ENCODE assay signal across 27 cellular contexts in the genomic region with DNA sequence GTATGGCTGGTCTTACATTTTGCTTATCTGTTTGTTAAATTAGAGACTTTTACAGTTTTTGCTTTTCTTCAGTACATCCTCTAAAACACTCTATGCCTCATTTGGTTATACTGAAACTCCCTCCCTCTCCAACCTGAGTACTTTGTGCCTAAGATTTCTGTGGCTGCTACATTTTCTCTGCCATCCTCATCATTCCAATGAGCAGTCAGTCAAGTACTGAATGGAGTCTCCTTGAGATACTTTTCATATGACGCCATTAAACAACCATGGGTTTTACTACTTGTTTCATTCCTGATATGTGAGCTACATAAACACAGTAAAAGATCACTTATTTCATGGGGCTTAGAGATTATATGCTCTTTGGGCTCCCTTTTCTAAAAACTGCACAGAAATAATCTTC.
"Had no signal": no experiment of that assay in that cellular context is flagged by ENCODE, and none has a peak within 500 bp of the region (broad histone marks: within the 10 kb centered on the region; RNA-seq: fewer than 3 reads in every experiment).

No MANE protein-coding gene starts in this region.

- H3K9me3 ChIP-seq: ascending aorta, breast epithelium, colonic mucosa, esophagus squamous epithelium, gastroesophageal sphincter, heart right ventricle had no signal

- H3K27ac ChIP-seq: ascending aorta, breast epithelium, cardiac muscle cell, colonic mucosa, epithelial cell of prostate, esophagus squamous epithelium, gastroesophageal sphincter, heart right ventricle had no signal

- ATAC-seq: activated CD4-positive, alpha-beta T cell treated with anti-CD3 and anti-CD28 coated beads for 36 hours; activated naive CD4-positive, alpha-beta T cell treated with anti-CD3 and anti-CD28 coated beads, Interleukin-2, amount 50 U/mL, for 72 hours; activated T-cell treated with anti-CD3 and anti-CD28 coated beads, Interleukin-2, amount 50 U/mL, for 4 hours; gastroesophageal sphincter; heart right ventricle; T-helper 17 cell had no signal

- H3K36me3 ChIP-seq: ascending aorta, breast epithelium, cardiac muscle cell, colonic mucosa, esophagus squamous epithelium, gastroesophageal sphincter, heart right ventricle had no signal

- DNase-seq: activated CD4-positive, alpha-beta memory T cell treated with anti-CD3 and anti-CD28 coated beads, Interleukin-2, amount 10 ng/mL, durations not matched to agents 7 days and 5 days; activated CD4-positive, alpha-beta T cell treated with anti-CD3 and anti-CD28 coated beads for 36 hours; activated CD4-positive, alpha-beta T cell treated with anti-CD3 and anti-CD28 coated beads, Interleukin-2, amount 10 ng/mL, durations not matched to agents 24 days and 14 days; activated CD4-positive, CD25-positive, alpha-beta regulatory T cell; activated CD4-positive, CD25-positive, alpha-beta regulatory T cell treated with anti-CD3 and anti-CD28 coated beads, Interleukin-2, amount 50 U/mL, for 72 hours; activated CD8-positive, alpha-beta memory T cell treated with anti-CD3 and anti-CD28 coated beads, Interleukin-2, amount 50 U/mL, for 48 hours; activated gamma-delta T cell; activated naive CD4-positive, alpha-beta T cell; activated naive CD4-positive, alpha-beta T cell treated with anti-CD3 and anti-CD28 coated beads, Interleukin-2, amount 10 ng/mL, durations not matched to agents 7 days and 5 days; activated naive CD8-positive, alpha-beta T cell treated with anti-CD3 and anti-CD28 coated beads, Interleukin-2, amount 10 ng/mL, durations not matched to agents 7 days and 5 days; activated T-cell treated with anti-CD3 and anti-CD28 coated beads, Interleukin-2, amount 50 U/mL, for 4 hours; central memory CD4-positive, alpha-beta T cell; cerebellar nuclear complex; colonic mucosa; effector CD8-positive, alpha-beta T cell; esophagus squamous epithelium; foreskin melanocyte; heart right ventricle; T-helper 1 cell; T-helper 17 cell; T1000 had no signal

- H3K4me1 ChIP-seq: ascending aorta, breast epithelium, colonic mucosa, esophagus squamous epithelium, gastroesophageal sphincter, heart right ventricle had no signal

- H3K27me3 ChIP-seq: ascending aorta, breast epithelium, cardiac muscle cell, colonic mucosa, esophagus squamous epithelium, gastroesophageal sphincter, heart right ventricle had no signal

- H3K4me3 ChIP-seq: ascending aorta, breast epithelium, cardiac muscle cell, colonic mucosa, esophagus squamous epithelium, gastroesophageal sphincter, heart right ventricle had no signal
